23 cellular contexts compared by ENCODE assay signal in genomic region chr4:117821834-117822233, GRCh38.
"Had no signal": no experiment of that assay in that cellular context is flagged by ENCODE, and none has a peak within 500 bp of the region (broad histone marks: within the 10 kb centered on the region; RNA-seq: fewer than 3 reads in every experiment).

No MANE protein-coding gene starts in this region.

- H3K9me3 Mint-ChIP-seq: T-cell had no signal

- H3K27ac Mint-ChIP-seq: T-cell had no signal

- H3K9me2 ChIP-seq: SK-N-SH had no signal

- H3K9me3 ChIP-seq: MG63, SK-N-SH had no signal

- H3K27me3 ChIP-seq: MG63 had no signal

- H3K36me3 ChIP-seq: MG63 had no signal

- ATAC-seq: HepG2, Panc1, PC-3, T-cell had no signal

- H3K36me3 Mint-ChIP-seq: T-cell had no signal

- H3K4me2 ChIP-seq: SK-N-SH had no signal

- DNase-seq: IMR-90, Karpas-422, KG1, MG63, NCI-H1092, NCI-H1105 treated with DMSO at 0.1 percent for 48 hours, NCI-H1417 treated with DMSO at 0.1 percent for 48 hours, NCI-H146, NCI-H1694 treated with DMSO at 0.1 percent for 48 hours, NCI-H1930, NCI-H2081, NCI-H2107, NCI-H2227 treated with DMSO at 0.1 percent for 48 hours, NCI-H524, NCI-H774, PC-3, SHP77, SK-N-SH, SW 1271, T-cell had no signal

- H3K9ac ChIP-seq: SK-N-SH had no signal

- H3K4me3 Mint-ChIP-seq: T-cell had no signal

- H3K27me3 Mint-ChIP-seq: T-cell had no signal

- H3K27ac ChIP-seq: RWPE1 had no signal

- H3K4me1 Mint-ChIP-seq: T-cell had no signal

- H3K4me3 ChIP-seq: MG63 had no signal
